8 cellular contexts compared by ENCODE assay signal in genomic region chrX:140057001-140057411, GRCh38.
A peak's percentile ranks its signal among the peaks of the same experiment; 100 is the strongest.
DNase-seq lines count a peak whose midpoint lies in the region; ATAC-seq and TF ChIP-seq lines count a peak whose summit lies in the region.

No MANE protein-coding gene starts in this region.

- DNase-seq in AG08396 (ENCODE audit: low spot score) (peak; percentile 54), NCI-H2107 (lab: John Stamatoyannopoulos, UW) (peak; percentile 35), choroid plexus epithelial cell (ENCODE audit: low read depth) (peak; percentile 75), lower leg skin (ENCODE audit: low spot score in 2 of 2) (peak; percentile 18 to 90)
- DNase-seq in activated CD4-positive, alpha-beta T cell treated with anti-CD3 and anti-CD28 coated beads for 24 hours (ENCODE audit: low read depth in 2 of 2) = peak; percentile 47 to 50
- peak; percentile 21 to 62 (median 23) for DNase-seq in stimulated activated CD4-positive, alpha-beta T cell treated with anti-CD3 and anti-CD28 coated beads, TNF-alpha, amount 100 ng/mL, for 48 hours (ENCODE audit: low read depth in 3 of 3)

- peak; percentile 99 for ATAC-seq in GM18511 (IDR thresholded peaks at IDR 0.05; ENCODE audit: unreplicated experiment)
- ATAC-seq in HG02981 (IDR thresholded peaks at IDR 0.05; ENCODE audit: unreplicated experiment) = peak; percentile 95

- TF ChIP-seq CTCF in choroid plexus epithelial cell (conservative IDR thresholded peaks at IDR 0.05; ENCODE audit: low read depth, low read length) (peak; percentile 79), lower leg skin (IDR thresholded peaks at IDR 0.05) (no peak)

- TF ChIP-seq POLR2A in lower leg skin (IDR thresholded peaks at IDR 0.05) = no peak

- intact Hi-C loops in lower leg skin (cut with DNase I; ENCODE audit: low total_unique reads) = no loop called here

- WGBS in lower leg skin, 2 donors = 18 to 31% methylated on average over 11 of the region's 11 CpGs

- H3K4me3 ChIP-seq in choroid plexus epithelial cell (ENCODE audit: low read depth, low read length) = no peak overlapping the region
- H3K4me3 ChIP-seq in lower leg skin (ENCODE audit: low read depth, poor library complexity, severe bottlenecking) = no peak overlapping the region

Comparison
In these comparisons a context has a peak if more than half of its experiments do, and no peak if none do; other contexts are left out.
1. DNase-seq: peak in every context shown above with its lines; median percentile 75 in choroid plexus epithelial cell; 54 in AG08396; 54 in lower leg skin; 48 in activated CD4-positive, alpha-beta T cell treated with anti-CD3 and anti-CD28 coated beads for 24 hours; 35 in NCI-H2107; 23 in stimulated activated CD4-positive, alpha-beta T cell treated with anti-CD3 and anti-CD28 coated beads, TNF-alpha, amount 100 ng/mL, for 48 hours.